ENCODE assay signal across 27 cellular contexts in genomic region chr1:6988796-6989195, GRCh38.
"Had no signal": no experiment of that assay in that cellular context is flagged by ENCODE, and none has a peak within 500 bp of the region (broad histone marks: within the 10 kb centered on the region; RNA-seq: fewer than 3 reads in every experiment).

No MANE protein-coding gene starts in this region.

- FAIRE-seq: islet of Langerhans, kidney, urothelium cell line had no signal

- H3K27ac ChIP-seq: left lung, lower lobe of right lung, ovary, prostate gland, skin epidermis, suprapubic skin, thoracic aorta, tibial artery, upper lobe of right lung had no signal

- H3K4me3 ChIP-seq: left lung, lower lobe of right lung, ovary, prostate gland, skin epidermis, suprapubic skin, thoracic aorta, tibial artery, upper lobe of right lung had no signal

- H3K9me3 ChIP-seq: lower lobe of right lung, ovary, prostate gland, suprapubic skin, thoracic aorta, tibial artery, upper lobe of right lung had no signal

- H3K4me1 ChIP-seq: left lung, lower lobe of right lung, prostate gland, suprapubic skin, tibial artery, upper lobe of right lung had no signal

- H3K36me3 ChIP-seq: left lung, lower lobe of right lung, ovary, prostate gland, suprapubic skin, thoracic aorta, tibial artery, upper lobe of right lung had no signal

- DNase-seq: hypothalamus; immature natural killer cell; kidney; left colon; lower lobe of right lung; mammary epithelial cell; mesenchymal stem cell; naive B cell; natural killer cell; nephron progenitor cell; ovary; retina; right cardiac atrium; stimulated activated CD4-positive, alpha-beta T cell treated with anti-CD3 and anti-CD28 coated beads, Interleukin-4, amount 100 ng/mL, for 24 hours; stimulated activated naive CD4-positive, alpha-beta T cell; tibial artery; trophoblast cell; upper lobe of right lung had no signal

- H3K27me3 ChIP-seq: ovary, upper lobe of right lung had no signal

- ATAC-seq: left colon; left lung; lower lobe of right lung; right cardiac atrium; sciatic nerve; stimulated activated effector memory CD8-positive, alpha-beta T cell treated with anti-CD3 and anti-CD28 coated beads, Interleukin-12 subunit alpha, Interleukin-12 subunit beta, amount 100 ng/mL, for 72 hours; upper lobe of right lung had no signal
